In the genomic region with DNA sequence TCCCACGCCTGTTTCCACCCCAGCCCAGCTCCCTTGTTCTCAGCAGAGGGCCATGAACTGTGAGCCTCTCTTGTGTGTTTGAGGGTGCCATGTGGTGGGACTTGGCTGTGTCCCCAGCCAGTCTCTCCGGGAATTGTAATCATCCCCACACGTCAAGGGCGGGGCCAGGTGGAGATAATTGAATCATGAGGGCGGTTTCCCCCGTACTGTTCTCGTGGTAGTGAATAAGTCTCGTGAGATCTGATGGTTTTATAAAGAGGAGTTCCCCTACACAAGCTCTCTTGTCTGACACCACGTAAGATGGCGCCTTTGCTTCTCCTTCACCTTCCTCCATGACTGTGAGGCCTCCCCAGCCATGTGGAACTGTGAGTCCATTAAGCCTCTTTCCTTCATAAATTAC, we compare ENCODE assay signal across 1 cellular context.
TF ChIP-seq lines count a peak whose summit lies in the region.

No MANE protein-coding gene starts in this region.

TF ChIP-seq in IMR-90, 13 proteins besides CTCF, POLR2A, EP300 and RAD21:
- no peak for TF ChIP-seq BHLHE40 (IDR thresholded peaks at IDR 0.05; ENCODE audit: low read depth, low read length)
- no peak for TF ChIP-seq SMC3 (IDR thresholded peaks at IDR 0.05; ENCODE audit: low read depth, low read length)
- TF ChIP-seq CEBPB (IDR thresholded peaks at IDR 0.05; ENCODE audit: low read depth, low read length) = no peak
- no peak for TF ChIP-seq NFE2L2 (IDR thresholded peaks at IDR 0.05; ENCODE audit: low read depth, low read length)
- TF ChIP-seq FOS (IDR thresholded peaks at IDR 0.05; ENCODE audit: low read depth, low read length) = no peak
- TF ChIP-seq RFX5 (IDR thresholded peaks at IDR 0.05; ENCODE audit: low read depth, low read length) = no peak
- no peak for TF ChIP-seq MAFK (IDR thresholded peaks at IDR 0.05; ENCODE audit: low read depth, low read length)
- TF ChIP-seq CHD1 (IDR thresholded peaks at IDR 0.05; ENCODE audit: low read depth, low read length) = no peak
- TF ChIP-seq, protein P1, sequence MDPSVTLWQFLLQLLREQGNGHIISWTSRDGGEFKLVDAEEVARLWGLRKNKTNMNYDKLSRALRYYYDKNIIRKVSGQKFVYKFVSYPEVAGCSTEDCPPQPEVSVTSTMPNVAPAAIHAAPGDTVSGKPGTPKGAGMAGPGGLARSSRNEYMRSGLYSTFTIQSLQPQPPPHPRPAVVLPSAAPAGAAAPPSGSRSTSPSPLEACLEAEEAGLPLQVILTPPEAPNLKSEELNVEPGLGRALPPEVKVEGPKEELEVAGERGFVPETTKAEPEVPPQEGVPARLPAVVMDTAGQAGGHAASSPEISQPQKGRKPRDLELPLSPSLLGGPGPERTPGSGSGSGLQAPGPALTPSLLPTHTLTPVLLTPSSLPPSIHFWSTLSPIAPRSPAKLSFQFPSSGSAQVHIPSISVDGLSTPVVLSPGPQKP (IDR thresholded peaks at IDR 0.05; ENCODE audit: borderline replicate concordance, low read depth, low read length) = no peak
